In genomic region chr6:39362487-39362865, GRCh38 we compare ENCODE assay signal across 9 cellular contexts. TPM values are rescaled to one million over a fixed set of nuclear protein-coding genes. Genes with fewer than 3 reads are reported as not detected.
DNase-seq lines count a peak whose midpoint lies in the region; ATAC-seq and TF ChIP-seq lines count a peak whose summit lies in the region.
"Had no signal": no experiment of that assay in that cellular context is flagged by ENCODE, and none has a peak within 500 bp of the region (broad histone marks: within the 10 kb centered on the region; RNA-seq: fewer than 3 reads in every experiment).

No MANE protein-coding gene starts in this region.

- H3K36me3 Mint-ChIP-seq in mesothelial cell of epicardium (no peaks in the 10 kb centered on the region), immature natural killer cell (no peaks in the 10 kb centered on the region)
- H3K36me3 Mint-ChIP-seq: activated naive CD4-positive, alpha-beta T cell treated with anti-CD3 and anti-CD28 coated beads, Interleukin-2, amount 10 ng/mL, durations not matched to agents 7 days and 5 days had no signal

- H3K4me1 ChIP-seq in A673 (ENCODE audit: insufficient read depth, low read length, poor library complexity, severe bottlenecking) (peaks cover 27% of the 10 kb centered on the region), foreskin keratinocyte (no peaks in the 10 kb centered on the region)

- H3K4me3 ChIP-seq in A673 (ENCODE audit: low read depth, low read length, poor library complexity, severe bottlenecking): no peak overlapping the region

- peaks cover 13% of the 10 kb centered on the region for H3K4me1 Mint-ChIP-seq in mesothelial cell of epicardium
- H3K4me1 Mint-ChIP-seq in immature natural killer cell: peaks cover 3 to 6% of the 10 kb centered on the region in 2 donors

- H3K9me3 ChIP-seq in A673 (ENCODE audit: low read depth, low read length, poor library complexity, severe bottlenecking): no peaks in the 10 kb centered on the region

- H3K27me3 ChIP-seq in A673 (replicated peaks; ENCODE audit: insufficient read depth, low read depth, low read length, poor library complexity) (no peaks in the 10 kb centered on the region), foreskin keratinocyte (no peaks in the 10 kb centered on the region)

- H3K27ac ChIP-seq in A673 (ENCODE audit: low read depth, low read length, poor library complexity, severe bottlenecking): peak overlapping the region; percentile 63
- H3K27ac ChIP-seq in foreskin keratinocyte: no peak overlapping the region

- ATAC-seq in GM19023 (IDR thresholded peaks at IDR 0.05; ENCODE audit: unreplicated experiment) (peak; percentile 21), foreskin keratinocyte (peak; percentile 35)

- POLR2A ChIA-PET in A673 (lab: Charles Lee; ENCODE audit: low non-redundant PET): no interaction called here
- POLR2A ChIA-PET in GM10248 (lab: Yijun Ruan, JAX): no interaction called here

- no peaks in the 10 kb centered on the region for H3K36me3 ChIP-seq in A673 (ENCODE audit: insufficient read depth, low read length, poor library complexity, severe bottlenecking)

- peak; percentile 95 for DNase-seq in A673 (ENCODE audit: low spot score)
- peak; percentile 91 for DNase-seq in NCI-H82 treated with DMSO at 0.1 percent for 48 hours (lab: John Stamatoyannopoulos, UW; ENCODE audit: unreplicated experiment)
- peak in 1 of 2 donors; percentile 1 for DNase-seq in foreskin keratinocyte
- no peak for DNase-seq in amniotic stem cell (lab: John Stamatoyannopoulos, UW)
- no peak for DNase-seq in mesothelial cell of epicardium (ENCODE audit: low spot score in 2 of 2, unreplicated experiment in 2 of 2)
- DNase-seq in immature natural killer cell: no peak
- no peak for DNase-seq in GM10248 (ENCODE audit: extremely low spot score)

- H3K9me3 Mint-ChIP-seq in mesothelial cell of epicardium (no peaks in the 10 kb centered on the region), immature natural killer cell (no peaks in the 10 kb centered on the region)
- H3K9me3 Mint-ChIP-seq: activated naive CD4-positive, alpha-beta T cell treated with anti-CD3 and anti-CD28 coated beads, Interleukin-2, amount 10 ng/mL, durations not matched to agents 7 days and 5 days had no signal

- H3K27ac Mint-ChIP-seq in mesothelial cell of epicardium: no peak overlapping the region
- no peak overlapping the region for H3K27ac Mint-ChIP-seq in immature natural killer cell
- H3K27ac Mint-ChIP-seq: activated naive CD4-positive, alpha-beta T cell treated with anti-CD3 and anti-CD28 coated beads, Interleukin-2, amount 10 ng/mL, durations not matched to agents 7 days and 5 days had no signal

- H3K4me3 Mint-ChIP-seq in mesothelial cell of epicardium (no peak overlapping the region), immature natural killer cell (no peak overlapping the region)
- H3K4me3 Mint-ChIP-seq: activated naive CD4-positive, alpha-beta T cell treated with anti-CD3 and anti-CD28 coated beads, Interleukin-2, amount 10 ng/mL, durations not matched to agents 7 days and 5 days had no signal

- peaks cover 5% of the 10 kb centered on the region for H3K27me3 Mint-ChIP-seq in mesothelial cell of epicardium (ENCODE audit: low read depth)
- peaks cover 4 to 11% (median 5%) of the 10 kb centered on the region in 3 donors for H3K27me3 Mint-ChIP-seq in immature natural killer cell (ENCODE audit: low read depth in 3 of 3)

- TF ChIP-seq CTCF in A673 (conservative IDR thresholded peaks at IDR 0.05; ENCODE audit: low read depth, low read length) (peak; percentile 59), foreskin keratinocyte (conservative IDR thresholded peaks at IDR 0.05) (no peak), mesothelial cell of epicardium (IDR thresholded peaks at IDR 0.05; ENCODE audit: unreplicated experiment) (no peak), GM10248 (IDR thresholded peaks at IDR 0.05; ENCODE audit: control extremely low read depth, extremely low read depth, low read depth, missing control alignments) (no peak)

- intact Hi-C loops in A673 (cut with micrococcal nuclease; ENCODE audit: unreplicated experiment): loop anchor here (1.0 to 10.0 kb wide), 7 partner anchors 530 to 1702 kb away; partner anchors contain the start of gene LRFN2

- no TSS peak for BruUV-seq in A673 (replicated peaks; lab: Mats Ljungman, UMichigan)

- CTCF ChIA-PET in A673 (lab: Charles Lee): interaction anchor here (0.6 to 1.6 kb wide), 14 partner anchors 10 to 1665 kb away, joined by 3 to 10 read pairs (median 4); no protein-coding TSS in a partner anchor
- CTCF ChIA-PET in GM10248 (lab: Yijun Ruan, JAX): interaction anchor here (0.7 to 4.3 kb wide), 19 partner anchors 8 to 1666 kb away, joined by 3 to 23 read pairs (median 5); no protein-coding TSS in a partner anchor

RNA-seq across cellular contexts. Expression of gene KCNK16, which starts 40.0 kb away (rescaled TPM):
- not detected in 2 replicates for total RNA-seq in A673 (2021)
- total RNA-seq in foreskin keratinocyte: not detected in 2 replicates
- not detected in 2 replicates for polyA plus RNA-seq in foreskin keratinocyte
- not detected in 3 replicates for total RNA-seq in mesothelial cell of epicardium
- polyA plus RNA-seq in immature natural killer cell: not detected

RNA-seq across cellular contexts. Expression of gene KCNK17, which starts 48.3 kb away (rescaled TPM):
- total RNA-seq in A673 (2021) (not detected in 2 replicates), foreskin keratinocyte (not detected in 2 replicates), mesothelial cell of epicardium (not detected in 3 replicates)
- polyA plus RNA-seq in foreskin keratinocyte (not detected in 2 replicates), immature natural killer cell (1 to 10 TPM in 1 of 3 donors, under 1 TPM in 1, not detected in 1; 0.53 to 1.1 TPM)

Comparison
In these comparisons a context has a peak if more than half of its experiments do, and no peak if none do; other contexts are left out.
1. DNase-seq: peak in A673 (single experiment) and NCI-H82 treated with DMSO at 0.1 percent for 48 hours (single experiment); none in amniotic stem cell (single experiment), mesothelial cell of epicardium (0 of 2), immature natural killer cell (0 of 3) and GM10248 (single experiment).